8 cellular contexts compared by ENCODE assay signal in the genomic region with DNA sequence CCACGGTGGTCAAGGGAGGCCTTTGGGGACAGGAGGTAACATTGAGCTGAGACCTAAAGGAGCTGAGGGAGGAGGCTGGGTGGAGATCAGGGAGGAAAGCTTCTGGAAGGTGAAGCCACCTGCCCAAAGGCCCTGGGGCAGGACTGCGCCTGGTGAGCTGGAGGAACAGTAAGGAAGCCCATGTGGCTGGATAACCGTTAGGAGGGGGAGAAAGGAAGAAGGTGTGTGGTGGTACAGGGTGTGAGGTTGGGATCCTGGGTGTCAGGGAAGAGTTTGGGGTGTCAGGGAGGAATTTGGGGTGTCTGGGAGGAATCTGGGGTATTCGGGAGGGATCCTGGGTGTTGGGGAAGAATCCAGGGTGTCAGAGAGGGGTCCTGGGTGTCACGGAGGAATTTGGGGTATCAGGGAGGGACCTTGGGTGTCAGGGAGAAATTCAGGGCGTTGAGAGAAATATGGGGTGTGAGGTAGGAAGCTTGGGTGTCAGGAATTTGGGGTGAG. TPM values are rescaled to one million over a fixed set of nuclear protein-coding genes. Genes with fewer than 3 reads are reported as not detected.
A peak's percentile ranks its signal among the peaks of the same experiment; 100 is the strongest.
DNase-seq lines count a peak whose midpoint lies in the region; ATAC-seq and TF ChIP-seq lines count a peak whose summit lies in the region.

No MANE protein-coding gene starts in this region.

- peak overlapping the region; percentile 86 for H3K27ac Mint-ChIP-seq in activated CD8-positive, alpha-beta T cell treated with anti-CD3 and anti-CD28 coated beads, Interleukin-2, amount 10 ng/mL, durations not matched to agents 7 days and 5 days

- no peaks in the 10 kb centered on the region for H3K9me3 Mint-ChIP-seq in activated CD8-positive, alpha-beta T cell treated with anti-CD3 and anti-CD28 coated beads, Interleukin-2, amount 10 ng/mL, durations not matched to agents 7 days and 5 days (ENCODE audit: insufficient read depth)

- H3K36me3 ChIP-seq in H7 (replicated peaks; ENCODE audit: control insufficient read depth, insufficient read depth, low read length), result no peaks in the 10 kb centered on the region
- H3K36me3 ChIP-seq in right atrium auricular region, result no peaks in the 10 kb centered on the region
- H3K36me3 ChIP-seq in spleen, result peaks cover 0 to 12% (median 0%) of the 10 kb centered on the region in 6 donors

- no peak for ATAC-seq in activated CD8-positive, alpha-beta T cell treated with anti-CD3 and anti-CD28 coated beads, Interleukin-2, amount 10 ng/mL, durations not matched to agents 7 days and 5 days
- ATAC-seq in HG02763 (IDR thresholded peaks at IDR 0.05; ENCODE audit: unreplicated experiment), result no peak

- 50 to 62% (median 60%) methylated on average over 6 of the region's 6 CpGs for WGBS in spleen, 5 donors

- intact Hi-C loops in spleen (cut with DNase I; ENCODE audit: low total_unique reads), result no loop called here

- H3K4me1 ChIP-seq in right atrium auricular region (peaks cover 0 to 31% of the 10 kb centered on the region in 2 donors), spleen (peaks cover 17 to 48% (median 33%) of the 10 kb centered on the region in 6 donors)

- no peaks in the 10 kb centered on the region for H3K9me3 ChIP-seq in right atrium auricular region
- H3K9me3 ChIP-seq in spleen, result no peaks in the 10 kb centered on the region

- POLR2A ChIA-PET in activated CD8-positive, alpha-beta T cell treated with anti-CD3 and anti-CD28 coated beads, Interleukin-2, amount 10 ng/mL, durations not matched to agents 7 days and 5 days (lab: Charles Lee), result interaction anchor here (0.9 to 1.0 kb wide), 2 partner anchors 21 to 86 kb away, joined by 3 read pairs; no protein-coding TSS in a partner anchor

- TF ChIP-seq POLR2A in spleen (IDR thresholded peaks at IDR 0.05), result no peak

- no peak for TF ChIP-seq CTCF in right atrium auricular region (IDR thresholded peaks at IDR 0.05)
- no peak for TF ChIP-seq CTCF in spleen (IDR thresholded peaks at IDR 0.05 in 8 of 11, conservative IDR thresholded peaks at IDR 0.05 in 3 of 11)

- H3K27ac ChIP-seq in right atrium auricular region (peak overlapping the region; percentile 88 to 92), spleen (peak overlapping the region; percentile 91 to 96 (median 92))

- H3K27me3 Mint-ChIP-seq in activated CD8-positive, alpha-beta T cell treated with anti-CD3 and anti-CD28 coated beads, Interleukin-2, amount 10 ng/mL, durations not matched to agents 7 days and 5 days (ENCODE audit: low read depth), result no peaks in the 10 kb centered on the region

- peak; percentile 30 for DNase-seq in H7
- no peak for DNase-seq in activated CD8-positive, alpha-beta T cell treated with anti-CD3 and anti-CD28 coated beads, Interleukin-2, amount 10 ng/mL, durations not matched to agents 7 days and 5 days
- no peak for DNase-seq in right atrium auricular region (ENCODE audit: low spot score)
- DNase-seq in spleen, result no peak
- no peak for DNase-seq in NCI-H748 treated with DMSO at 0.1 percent for 48 hours (lab: John Stamatoyannopoulos, UW)
- DNase-seq in SHP77 (lab: John Stamatoyannopoulos, UW), result no peak
- no peak for DNase-seq in DMS79 (lab: John Stamatoyannopoulos, UW)

- peaks cover 12% of the 10 kb centered on the region for H3K27me3 ChIP-seq in H7 (ENCODE audit: control insufficient read depth, insufficient read depth, low read length)
- no peaks in the 10 kb centered on the region for H3K27me3 ChIP-seq in right atrium auricular region
- no peaks in the 10 kb centered on the region for H3K27me3 ChIP-seq in spleen (replicated peaks in 1 of 7)

- H3K4me3 Mint-ChIP-seq in activated CD8-positive, alpha-beta T cell treated with anti-CD3 and anti-CD28 coated beads, Interleukin-2, amount 10 ng/mL, durations not matched to agents 7 days and 5 days, result peak overlapping the region; percentile 83

- peaks cover 9% of the 10 kb centered on the region for H3K36me3 Mint-ChIP-seq in activated CD8-positive, alpha-beta T cell treated with anti-CD3 and anti-CD28 coated beads, Interleukin-2, amount 10 ng/mL, durations not matched to agents 7 days and 5 days (ENCODE audit: low read depth)

- H3K4me1 Mint-ChIP-seq in activated CD8-positive, alpha-beta T cell treated with anti-CD3 and anti-CD28 coated beads, Interleukin-2, amount 10 ng/mL, durations not matched to agents 7 days and 5 days (ENCODE audit: low read depth), result peaks cover 25% of the 10 kb centered on the region

- CTCF ChIA-PET in activated CD8-positive, alpha-beta T cell treated with anti-CD3 and anti-CD28 coated beads, Interleukin-2, amount 10 ng/mL, durations not matched to agents 7 days and 5 days (lab: Charles Lee), result interaction anchor here (1.0 to 2.4 kb wide), 6 partner anchors 21 to 198 kb away, joined by 3 to 19 read pairs (median 5); partner anchors contain the start of gene FEM1A

- no peak overlapping the region for H3K4me3 ChIP-seq in H7 (ENCODE audit: insufficient read depth, low read depth, low read length)
- peak overlapping the region; percentile 75 to 87 for H3K4me3 ChIP-seq in right atrium auricular region
- H3K4me3 ChIP-seq in spleen, result peak overlapping the region; percentile 63 to 90 (median 80)

RNA-seq across cellular contexts. Expression of gene TICAM1, which starts 0.7 kb away (rescaled TPM):
- total RNA-seq in H7 (2014; rRNA removed; shearing (Covaris generic)), result 0.17 and 0.30 TPM in 2 replicates
- 10 to 100 TPM; 14.0 to 15.2 TPM for total RNA-seq in activated CD8-positive, alpha-beta T cell treated with anti-CD3 and anti-CD28 coated beads, Interleukin-2, amount 10 ng/mL, durations not matched to agents 7 days and 5 days
- 1 to 10 TPM; 3.0 to 7.6 TPM for total RNA-seq in right atrium auricular region
- 10 to 100 TPM; 10.2 to 21.0 (median 14.7) TPM for total RNA-seq in spleen
- 10 to 100 TPM in 1 of 3 donors, 1 to 10 TPM in 2; 4.4 to 12.5 (median 4.6) TPM for polyA plus RNA-seq in spleen

RNA-seq across cellular contexts. Expression of gene PLIN3, which starts 36.6 kb away (rescaled TPM):
- 88.8 and 95.2 TPM in 2 replicates for total RNA-seq in H7 (2014; rRNA removed; shearing (Covaris generic))
- total RNA-seq in activated CD8-positive, alpha-beta T cell treated with anti-CD3 and anti-CD28 coated beads, Interleukin-2, amount 10 ng/mL, durations not matched to agents 7 days and 5 days, result 10 to 100 TPM; 27.5 to 32.8 TPM
- total RNA-seq in right atrium auricular region, result 10 to 100 TPM; 23.3 to 27.2 TPM
- total RNA-seq in spleen, result 10 to 100 TPM; 26.7 to 63.5 (median 46.9) TPM
- polyA plus RNA-seq in spleen, result 10 to 100 TPM; 28.0 to 40.0 (median 29.3) TPM

RNA-seq across cellular contexts. Expression of gene FEM1A, which starts 39.3 kb away (rescaled TPM):
- 16.1 and 17.2 TPM in 2 replicates for total RNA-seq in H7 (2014; rRNA removed; shearing (Covaris generic))
- total RNA-seq in activated CD8-positive, alpha-beta T cell treated with anti-CD3 and anti-CD28 coated beads, Interleukin-2, amount 10 ng/mL, durations not matched to agents 7 days and 5 days, result 10 to 100 TPM; 12.3 to 12.7 TPM
- total RNA-seq in right atrium auricular region, result 10 to 100 TPM; 30.5 to 51.3 TPM
- 10 to 100 TPM; 10.3 to 18.2 (median 13.8) TPM for total RNA-seq in spleen
- polyA plus RNA-seq in spleen, result 1 to 10 TPM; 2.5 to 5.4 (median 3.3) TPM
